Comparison of ENCODE assay signal across 11 cellular contexts in genomic region chr11:59857444-59858434, GRCh38. TPM values are rescaled to one million over a fixed set of nuclear protein-coding genes. Genes with fewer than 3 reads are reported as not detected.
DNase-seq lines count a peak whose midpoint lies in the region; ATAC-seq and TF ChIP-seq lines count a peak whose summit lies in the region.
"Had no signal": no experiment of that assay in that cellular context is flagged by ENCODE, and none has a peak within 500 bp of the region (broad histone marks: within the 10 kb centered on the region; RNA-seq: fewer than 3 reads in every experiment).

No MANE protein-coding gene starts in this region.

- peak overlapping the region; percentile 21 for H3K27ac ChIP-seq in PC-3 (ENCODE audit: low read length)
- H3K27ac ChIP-seq: lower lobe of right lung had no signal

- H3K36me3 Mint-ChIP-seq in activated T-cell treated with anti-CD3 and anti-CD28 coated beads, Interleukin-2, amount 50 U/mL, for 4 hours (ENCODE audit: insufficient read depth): no peaks in the 10 kb centered on the region
- H3K36me3 Mint-ChIP-seq: type B pancreatic cell had no signal

- H3K4me1 Mint-ChIP-seq in activated T-cell treated with anti-CD3 and anti-CD28 coated beads, Interleukin-2, amount 50 U/mL, for 4 hours (ENCODE audit: low read depth): peaks cover 25% of the 10 kb centered on the region

- no peaks in the 10 kb centered on the region for H3F3A ChIP-seq in PC-3 (ENCODE audit: low read length, unreplicated experiment)

- DNase-seq in activated T-cell treated with anti-CD3 and anti-CD28 coated beads, Interleukin-2, amount 50 U/mL, for 4 hours: no peak
- DNase-seq in activated T-cell treated with anti-CD3 and anti-CD28 coated beads for 4 hours (no peak), PC-3 (peak; percentile 60), pulmonary artery endothelial cell (ENCODE audit: low read depth, low spot score) (peak; percentile 3), NCI-H1417 treated with DMSO at 0.1 percent for 48 hours (lab: John Stamatoyannopoulos, UW) (no peak), MG63 (no peak)
- peak; percentile 0 for DNase-seq in central memory CD4-positive, alpha-beta T cell
- no peak for DNase-seq in effector CD4-positive, alpha-beta T cell
- DNase-seq: BE2C, lower lobe of right lung had no signal

- H3K4me3 Mint-ChIP-seq in activated T-cell treated with anti-CD3 and anti-CD28 coated beads, Interleukin-2, amount 50 U/mL, for 4 hours: no peak overlapping the region
- H3K4me3 Mint-ChIP-seq: type B pancreatic cell had no signal

- intact Hi-C loops in PC-3 (cut with micrococcal nuclease): no loop called here

- no peaks in the 10 kb centered on the region for H4K20me1 ChIP-seq in PC-3 (ENCODE audit: low read length)

- no peak overlapping the region for H2AFZ ChIP-seq in PC-3 (ENCODE audit: low read length)

- H3K9me3 Mint-ChIP-seq in activated T-cell treated with anti-CD3 and anti-CD28 coated beads, Interleukin-2, amount 50 U/mL, for 4 hours: no peaks in the 10 kb centered on the region
- H3K9me3 Mint-ChIP-seq: type B pancreatic cell had no signal

- BruUV-seq in PC-3 (replicated peaks; lab: Mats Ljungman, UMichigan): no TSS peak

- TF ChIP-seq CTCF in PC-3 (conservative IDR thresholded peaks at IDR 0.05; ENCODE audit: low read depth, low read length): no peak

- H3K4me1 ChIP-seq in PC-3 (ENCODE audit: insufficient read depth, low read length): peaks cover 15% of the 10 kb centered on the region
- H3K4me1 ChIP-seq: BE2C, lower lobe of right lung had no signal

- CTCF ChIA-PET in PC-3 (lab: Charles Lee): no interaction called here

- POLR2A ChIA-PET in PC-3 (lab: Charles Lee; ENCODE audit: unreplicated experiment): no interaction called here

- no peak overlapping the region for H3K9ac ChIP-seq in PC-3 (ENCODE audit: low read length)

- H3K4me3 ChIP-seq in PC-3 (ENCODE audit: low read length) (no peak overlapping the region), MG63 (no peak overlapping the region)
- H3K4me3 ChIP-seq: lower lobe of right lung had no signal

- H3K36me3 ChIP-seq in PC-3 (ENCODE audit: low read depth, low read length) (no peaks in the 10 kb centered on the region), MG63 (no peaks in the 10 kb centered on the region)
- H3K36me3 ChIP-seq: BE2C, lower lobe of right lung had no signal

- peak overlapping the region; percentile 19 for H3K4me2 ChIP-seq in PC-3 (ENCODE audit: low read length)

- no peaks in the 10 kb centered on the region for H3K9me2 ChIP-seq in PC-3 (replicated peaks; ENCODE audit: low read length)

- no peaks in the 10 kb centered on the region for H3K9me3 ChIP-seq in PC-3 (ENCODE audit: low read length)
- H3K9me3 ChIP-seq in MG63: no peaks in the 10 kb centered on the region
- H3K9me3 ChIP-seq: BE2C, lower lobe of right lung had no signal

- H3K27me3 Mint-ChIP-seq in activated T-cell treated with anti-CD3 and anti-CD28 coated beads, Interleukin-2, amount 50 U/mL, for 4 hours (ENCODE audit: low read depth): peaks cover 8% of the 10 kb centered on the region
- H3K27me3 Mint-ChIP-seq: type B pancreatic cell had no signal

- no peaks in the 10 kb centered on the region for H3K79me2 ChIP-seq in PC-3 (ENCODE audit: low read length)

- H3K27me3 ChIP-seq in PC-3 (ENCODE audit: low read length) (no peaks in the 10 kb centered on the region), MG63 (no peaks in the 10 kb centered on the region)
- H3K27me3 ChIP-seq: BE2C had no signal

- peak; percentile 79 to 81 for ATAC-seq in activated T-cell treated with anti-CD3 and anti-CD28 coated beads, Interleukin-2, amount 50 U/mL, for 4 hours
- ATAC-seq in PC-3: 0 out of 2 replicates have a peak, but pooled peaks have one; percentile 20

RNA-seq across cellular contexts. Expression of gene TCN1, which starts 8.5 kb away (rescaled TPM):
- not detected for total RNA-seq in activated T-cell treated with anti-CD3 and anti-CD28 coated beads, Interleukin-2, amount 50 U/mL, for 4 hours
- total RNA-seq in PC-3 (2014; rRNA removed) (7.4 and 14.8 TPM in 2 replicates), pulmonary artery endothelial cell (not detected in 2 replicates)
- total RNA-seq in MG63 (2014; rRNA removed; shearing (Covaris generic); ENCODE audit: low replicate concordance): not detected in 2 replicates

RNA-seq across cellular contexts. Expression of gene CBLIF, which starts 12.4 kb away (rescaled TPM):
- not detected for total RNA-seq in activated T-cell treated with anti-CD3 and anti-CD28 coated beads, Interleukin-2, amount 50 U/mL, for 4 hours
- total RNA-seq in PC-3 (2014; rRNA removed) (not detected in 2 replicates), pulmonary artery endothelial cell (not detected in 2 replicates)
- not detected in 2 replicates for total RNA-seq in MG63 (2014; rRNA removed; shearing (Covaris generic); ENCODE audit: low replicate concordance)
- total RNA-seq: lower lobe of right lung had no signal

RNA-seq across cellular contexts. Expression of gene OOSP3, which starts 20.8 kb away (rescaled TPM):
- total RNA-seq in activated T-cell treated with anti-CD3 and anti-CD28 coated beads, Interleukin-2, amount 50 U/mL, for 4 hours: not detected
- not detected in 2 replicates for total RNA-seq in PC-3 (2014; rRNA removed)
- total RNA-seq in pulmonary artery endothelial cell: not detected in 2 replicates
- total RNA-seq in MG63 (2014; rRNA removed; shearing (Covaris generic); ENCODE audit: low replicate concordance): not detected in 2 replicates
- total RNA-seq: lower lobe of right lung had no signal

RNA-seq across cellular contexts. Expression of gene MRPL16, which starts 47.2 kb away (rescaled TPM):
- 10 to 100 TPM; 80.3 to 89.6 (median 81.2) TPM for total RNA-seq in activated T-cell treated with anti-CD3 and anti-CD28 coated beads, Interleukin-2, amount 50 U/mL, for 4 hours
- total RNA-seq in PC-3 (2014; rRNA removed) (111 and 123 TPM in 2 replicates), pulmonary artery endothelial cell (53.9 and 63.1 TPM in 2 replicates)
- total RNA-seq in MG63 (2014; rRNA removed; shearing (Covaris generic); ENCODE audit: low replicate concordance): 71.5 and 139 TPM in 2 replicates

Comparison
In these comparisons a context has a peak if more than half of its experiments do, and no peak if none do; other contexts are left out.
1. DNase-seq: peak in PC-3 (single experiment), central memory CD4-positive, alpha-beta T cell (single experiment) and pulmonary artery endothelial cell (single experiment); none in activated T-cell treated with anti-CD3 and anti-CD28 coated beads, Interleukin-2, amount 50 U/mL, for 4 hours (single experiment), activated T-cell treated with anti-CD3 and anti-CD28 coated beads for 4 hours (single experiment), NCI-H1417 treated with DMSO at 0.1 percent for 48 hours (single experiment), effector CD4-positive, alpha-beta T cell (single experiment) and MG63 (single experiment).